ENCODE assay signal across 10 cellular contexts in genomic region chr10:122163182-122164027, GRCh38.
DNase-seq lines count a peak whose midpoint lies in the region; ATAC-seq, FAIRE-seq and TF ChIP-seq lines count a peak whose summit lies in the region.
"Had no signal": no experiment of that assay in that cellular context is flagged by ENCODE, and none has a peak within 500 bp of the region (broad histone marks: within the 10 kb centered on the region; RNA-seq: fewer than 3 reads in every experiment).

No MANE protein-coding gene starts in this region.

- H4K20me1 ChIP-seq in astrocyte (ENCODE audit: insufficient read depth, low read length): peaks cover 59% of the 10 kb centered on the region

- H3K27me3 Mint-ChIP-seq in astrocyte (ENCODE audit: low read depth, unreplicated experiment): peaks cover 6% of the 10 kb centered on the region
- peaks cover 53% of the 10 kb centered on the region for H3K27me3 Mint-ChIP-seq in activated T-helper 1 cell treated with anti-CD3 and anti-CD28 coated beads, Interleukin-12 subunit alpha, Interleukin-12 subunit beta, Interleukin-2, Interleukin-4 antibody, amounts not matched to agents 30 ng/mL and 10 ng/mL and 1 ng/mL, durations not matched to agents 14 hours and 24 hours and 36 hours (ENCODE audit: insufficient read depth)

- peak overlapping the region; percentile 84 for H3K4me3 Mint-ChIP-seq in astrocyte (ENCODE audit: unreplicated experiment)
- no peak overlapping the region for H3K4me3 Mint-ChIP-seq in activated T-helper 1 cell treated with anti-CD3 and anti-CD28 coated beads, Interleukin-12 subunit alpha, Interleukin-12 subunit beta, Interleukin-2, Interleukin-4 antibody, amounts not matched to agents 30 ng/mL and 10 ng/mL and 1 ng/mL, durations not matched to agents 14 hours and 24 hours and 36 hours

- H3K27ac Mint-ChIP-seq in astrocyte (ENCODE audit: unreplicated experiment): no peak overlapping the region
- no peak overlapping the region for H3K27ac Mint-ChIP-seq in activated T-helper 1 cell treated with anti-CD3 and anti-CD28 coated beads, Interleukin-12 subunit alpha, Interleukin-12 subunit beta, Interleukin-2, Interleukin-4 antibody, amounts not matched to agents 30 ng/mL and 10 ng/mL and 1 ng/mL, durations not matched to agents 14 hours and 24 hours and 36 hours
- H3K27ac Mint-ChIP-seq: CD4-positive, CD25-positive, alpha-beta regulatory T cell had no signal

- peak overlapping the region; percentile 94 for H3K4me2 ChIP-seq in astrocyte (ENCODE audit: low read length)

- H3K9me3 Mint-ChIP-seq in astrocyte (ENCODE audit: unreplicated experiment): no peaks in the 10 kb centered on the region
- no peaks in the 10 kb centered on the region for H3K9me3 Mint-ChIP-seq in activated T-helper 1 cell treated with anti-CD3 and anti-CD28 coated beads, Interleukin-12 subunit alpha, Interleukin-12 subunit beta, Interleukin-2, Interleukin-4 antibody, amounts not matched to agents 30 ng/mL and 10 ng/mL and 1 ng/mL, durations not matched to agents 14 hours and 24 hours and 36 hours

- peaks cover 18% of the 10 kb centered on the region for H3K4me1 ChIP-seq in astrocyte (ENCODE audit: insufficient read depth, low read length)
- H3K4me1 ChIP-seq in tibial artery: peaks cover 0 to 23% (median 9%) of the 10 kb centered on the region in 4 donors

- H3K27me3 ChIP-seq in astrocyte (ENCODE audit: insufficient read depth, low read length) (no peaks in the 10 kb centered on the region), tibial artery (no peaks in the 10 kb centered on the region)

- H3K9me3 ChIP-seq in astrocyte (ENCODE audit: insufficient read depth, low read depth, low read length) (no peaks in the 10 kb centered on the region), tibial artery (no peaks in the 10 kb centered on the region)

- H3K4me1 Mint-ChIP-seq in astrocyte (ENCODE audit: low read depth, unreplicated experiment): peaks cover 7% of the 10 kb centered on the region
- H3K4me1 Mint-ChIP-seq in activated T-helper 1 cell treated with anti-CD3 and anti-CD28 coated beads, Interleukin-12 subunit alpha, Interleukin-12 subunit beta, Interleukin-2, Interleukin-4 antibody, amounts not matched to agents 30 ng/mL and 10 ng/mL and 1 ng/mL, durations not matched to agents 14 hours and 24 hours and 36 hours (ENCODE audit: low read depth): no peaks in the 10 kb centered on the region

- peak overlapping the region; percentile 77 for H3K9ac ChIP-seq in astrocyte (ENCODE audit: low read length)

- no peak for TF ChIP-seq CTCF in astrocyte (IDR thresholded peaks at IDR 0.05; ENCODE audit: insufficient read depth, low read depth, low read length)
- no peak for TF ChIP-seq CTCF in tibial artery (IDR thresholded peaks at IDR 0.05)

- peak overlapping the region; percentile 62 for H3K4me3 ChIP-seq in astrocyte (ENCODE audit: insufficient read depth, low read depth, low read length)
- H3K4me3 ChIP-seq in tibial artery: peak overlapping the region; percentile 34 to 47

- no peak overlapping the region for H3K27ac ChIP-seq in astrocyte (ENCODE audit: low read depth, low read length)
- no peak overlapping the region for H3K27ac ChIP-seq in tibial artery
- H3K27ac ChIP-seq: epithelial cell of prostate had no signal

- ATAC-seq in HG02884 (IDR thresholded peaks at IDR 0.05; ENCODE audit: unreplicated experiment): no peak

- peak; percentile 11 for DNase-seq in activated CD4-positive, alpha-beta T cell treated with anti-CD3 and anti-CD28 coated beads for 48 hours
- DNase-seq in activated CD4-positive, alpha-beta T cell treated with anti-CD3 and anti-CD28 coated beads, Interleukin-2, amount 50 U/mL, for 1 hour: no peak
- DNase-seq in astrocyte (ENCODE audit: low read depth) (no peak), kidney tubule cell (ENCODE audit: low spot score) (peak; percentile 25), tibial artery (no peak), DMS53 (lab: John Stamatoyannopoulos, UW) (no peak)
- DNase-seq in activated T-helper 1 cell treated with anti-CD3 and anti-CD28 coated beads, Interleukin-12 subunit alpha, Interleukin-12 subunit beta, Interleukin-2, Interleukin-4 antibody, amounts not matched to agents 30 ng/mL and 10 ng/mL and 1 ng/mL, durations not matched to agents 14 hours and 24 hours and 36 hours (ENCODE audit: low spot score): no peak
- DNase-seq: CD4-positive, CD25-positive, alpha-beta regulatory T cell had no signal

- H3K79me2 ChIP-seq in astrocyte (ENCODE audit: insufficient read depth, low read length): peaks cover 28% of the 10 kb centered on the region

- H3K36me3 ChIP-seq in astrocyte (ENCODE audit: insufficient read depth, low read length): no peaks in the 10 kb centered on the region
- H3K36me3 ChIP-seq in tibial artery: no peaks in the 10 kb centered on the region

- peak overlapping the region; percentile 84 for H2AFZ ChIP-seq in astrocyte (ENCODE audit: low read depth, low read length)

- intact Hi-C loops in tibial artery (cut with DNase I; ENCODE audit: low total_unique reads): no loop called here
- intact Hi-C loops in activated T-helper 1 cell treated with anti-CD3 and anti-CD28 coated beads, Interleukin-12 subunit alpha, Interleukin-12 subunit beta, Interleukin-2, Interleukin-4 antibody, amounts not matched to agents 30 ng/mL and 10 ng/mL and 1 ng/mL, durations not matched to agents 14 hours and 24 hours and 36 hours (cut with micrococcal nuclease): no loop called here

- peaks cover 9% of the 10 kb centered on the region for H3K36me3 Mint-ChIP-seq in astrocyte (ENCODE audit: low read depth, unreplicated experiment)
- H3K36me3 Mint-ChIP-seq in activated T-helper 1 cell treated with anti-CD3 and anti-CD28 coated beads, Interleukin-12 subunit alpha, Interleukin-12 subunit beta, Interleukin-2, Interleukin-4 antibody, amounts not matched to agents 30 ng/mL and 10 ng/mL and 1 ng/mL, durations not matched to agents 14 hours and 24 hours and 36 hours (ENCODE audit: low read depth): no peaks in the 10 kb centered on the region
- H3K36me3 Mint-ChIP-seq: CD4-positive, CD25-positive, alpha-beta regulatory T cell had no signal

- FAIRE-seq in astrocyte (lab: Jason Lieb, UNC): no peak

Comparison
In these comparisons a context has a peak if more than half of its experiments do, and no peak if none do; other contexts are left out.
1. DNase-seq: peak in activated CD4-positive, alpha-beta T cell treated with anti-CD3 and anti-CD28 coated beads for 48 hours (single experiment) and kidney tubule cell (single experiment); none in activated CD4-positive, alpha-beta T cell treated with anti-CD3 and anti-CD28 coated beads, Interleukin-2, amount 50 U/mL, for 1 hour (single experiment), astrocyte (single experiment), tibial artery (0 of 2), DMS53 (single experiment) and activated T-helper 1 cell treated with anti-CD3 and anti-CD28 coated beads, Interleukin-12 subunit alpha, Interleukin-12 subunit beta, Interleukin-2, Interleukin-4 antibody, amounts not matched to agents 30 ng/mL and 10 ng/mL and 1 ng/mL, durations not matched to agents 14 hours and 24 hours and 36 hours (single experiment).